Comparison of ENCODE assay signal across 18 cellular contexts in the genomic region with DNA sequence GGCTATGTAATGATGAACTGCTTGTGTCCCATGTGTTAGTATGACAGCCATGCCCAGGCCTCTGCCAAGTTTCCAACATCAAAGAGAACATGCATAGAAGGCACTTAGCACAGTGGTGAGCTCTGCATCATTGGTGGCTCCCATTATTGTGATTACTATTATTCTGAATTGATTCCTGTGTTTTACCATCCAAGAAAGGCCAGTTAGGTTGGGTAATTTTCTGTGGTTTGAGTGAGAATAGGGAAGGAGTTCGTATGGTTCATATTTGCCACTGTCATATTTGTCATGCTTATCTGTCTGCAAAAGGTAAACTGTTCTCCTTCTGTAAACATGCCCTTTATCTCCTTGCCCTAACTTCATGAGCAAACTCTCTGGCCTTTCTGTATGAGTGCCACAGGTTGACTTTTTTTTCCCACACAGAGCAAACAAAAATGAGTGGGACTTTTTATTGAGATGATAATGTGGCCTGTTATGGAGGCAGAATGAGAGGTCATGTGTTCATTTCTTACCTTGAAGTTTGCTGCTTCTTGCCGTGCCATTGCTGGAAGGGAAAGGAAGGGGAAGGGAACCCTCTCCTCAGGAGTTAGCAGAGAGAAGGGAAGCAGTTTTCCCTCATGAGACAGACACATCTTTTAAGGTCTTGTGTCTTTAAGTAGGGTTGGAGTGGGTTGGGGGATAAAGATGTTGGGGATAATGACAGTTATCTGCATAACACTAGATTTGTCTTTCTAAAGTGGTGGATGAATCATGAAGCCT.
"Had no signal": no experiment of that assay in that cellular context is flagged by ENCODE, and none has a peak within 500 bp of the region (broad histone marks: within the 10 kb centered on the region; RNA-seq: fewer than 3 reads in every experiment).

No MANE protein-coding gene starts in this region.

- H3K4me3 Mint-ChIP-seq: activated CD8-positive, alpha-beta T cell treated with anti-CD3 and anti-CD28 coated beads for 36 hours; activated naive CD4-positive, alpha-beta T cell treated with anti-CD3 and anti-CD28 coated beads for 36 hours; activated T-cell treated with anti-CD3 and anti-CD28 coated beads, Interleukin-2, amount 50 U/mL, for 24 hours; brain; endodermal cell; stimulated activated naive CD8-positive, alpha-beta T cell treated with anti-CD3 and anti-CD28 coated beads, Interleukin-15, amount 100 ng/mL, for 72 hours; T-helper 2 cell treated with Interferon-gamma antibody and Interleukin-4, amounts not matched to agents 5 μg/mL and 100 μg/mL, for 36 hours had no signal

- H3K9me3 Mint-ChIP-seq: activated CD8-positive, alpha-beta T cell treated with anti-CD3 and anti-CD28 coated beads for 36 hours; activated naive CD4-positive, alpha-beta T cell treated with anti-CD3 and anti-CD28 coated beads for 36 hours; activated T-cell treated with anti-CD3 and anti-CD28 coated beads, Interleukin-2, amount 50 U/mL, for 24 hours; activated T-helper 2 cell treated with anti-CD3 and anti-CD28 coated beads, Interferon-gamma antibody, Interleukin-2, Interleukin-4, amounts not matched to agents 10 μg/mL and 5 μg/mL and 100 μg/mL, durations not matched to agents 14 hours and 24 hours and 36 hours; endodermal cell; stimulated activated naive CD8-positive, alpha-beta T cell treated with anti-CD3 and anti-CD28 coated beads, Interleukin-15, amount 100 ng/mL, for 72 hours; T-helper 2 cell treated with Interferon-gamma antibody and Interleukin-4, amounts not matched to agents 5 μg/mL and 100 μg/mL, for 36 hours had no signal

- ATAC-seq: activated CD8-positive, alpha-beta T cell treated with anti-CD3 and anti-CD28 coated beads for 36 hours; foreskin keratinocyte; left cardiac atrium; stimulated activated naive CD8-positive, alpha-beta T cell treated with anti-CD3 and anti-CD28 coated beads, Interleukin-15, amount 100 ng/mL, for 72 hours had no signal

- H3K36me3 Mint-ChIP-seq: brain had no signal

- H3K27me3 Mint-ChIP-seq: activated CD8-positive, alpha-beta T cell treated with anti-CD3 and anti-CD28 coated beads for 36 hours had no signal

- H3K4me1 Mint-ChIP-seq: endodermal cell; stimulated activated naive CD8-positive, alpha-beta T cell treated with anti-CD3 and anti-CD28 coated beads, Interleukin-15, amount 100 ng/mL, for 72 hours had no signal

- DNase-seq: activated CD4-positive, alpha-beta T cell treated with anti-CD3 and anti-CD28 coated beads for 48 hours; activated CD4-positive, CD25-positive, alpha-beta regulatory T cell; activated CD8-positive, alpha-beta T cell treated with anti-CD3 and anti-CD28 coated beads for 36 hours; activated naive CD4-positive, alpha-beta T cell treated with anti-CD3 and anti-CD28 coated beads for 36 hours; activated T-cell treated with anti-CD3 and anti-CD28 coated beads, Interleukin-2, amount 50 U/mL, for 24 hours; caudate nucleus; endodermal cell; foreskin keratinocyte; hippocampal formation; left cardiac atrium; midbrain; stimulated activated CD4-positive, alpha-beta T cell treated with anti-CD3 and anti-CD28 coated beads, Interleukin-2, amount 100 ng/mL, for 48 hours; stimulated activated naive CD8-positive, alpha-beta T cell treated with anti-CD3 and anti-CD28 coated beads, Interleukin-15, amount 100 ng/mL, for 72 hours; transverse colon had no signal

- H3K27ac Mint-ChIP-seq: activated CD8-positive, alpha-beta T cell treated with anti-CD3 and anti-CD28 coated beads for 36 hours; activated naive CD4-positive, alpha-beta T cell treated with anti-CD3 and anti-CD28 coated beads for 36 hours; activated T-cell treated with anti-CD3 and anti-CD28 coated beads, Interleukin-2, amount 50 U/mL, for 24 hours; activated T-helper 2 cell treated with anti-CD3 and anti-CD28 coated beads, Interferon-gamma antibody, Interleukin-2, Interleukin-4, amounts not matched to agents 10 μg/mL and 5 μg/mL and 100 μg/mL, durations not matched to agents 14 hours and 24 hours and 36 hours; endodermal cell; progenitor cell of endocrine pancreas; stimulated activated naive CD8-positive, alpha-beta T cell treated with anti-CD3 and anti-CD28 coated beads, Interleukin-15, amount 100 ng/mL, for 72 hours; T-helper 2 cell treated with Interferon-gamma antibody and Interleukin-4, amounts not matched to agents 5 μg/mL and 100 μg/mL, for 36 hours had no signal
